In genomic region chr10:71963351-71963755, GRCh38 we compare ENCODE assay signal across 9 cellular contexts. TPM values are rescaled to one million over a fixed set of nuclear protein-coding genes. Genes with fewer than 3 reads are reported as not detected.
A peak's percentile ranks its signal among the peaks of the same experiment; 100 is the strongest.
DNase-seq lines count a peak whose midpoint lies in the region; ATAC-seq and TF ChIP-seq lines count a peak whose summit lies in the region.
"Had no signal": no experiment of that assay in that cellular context is flagged by ENCODE, and none has a peak within 500 bp of the region (broad histone marks: within the 10 kb centered on the region; RNA-seq: fewer than 3 reads in every experiment).

No MANE protein-coding gene starts in this region.

- WGBS in thymus: 60% methylated on average over 20 of the region's 20 CpGs

- H3K27me3 ChIP-seq in Peyer's patch: no peaks in the 10 kb centered on the region
- peaks cover 30 to 35% of the 10 kb centered on the region in 2 donors for H3K27me3 ChIP-seq in duodenal mucosa (ENCODE audit: control insufficient read depth in 1 of 2, insufficient read depth in 2 of 2, low read length in 2 of 2)
- peaks cover 44% of the 10 kb centered on the region for H3K27me3 ChIP-seq in thymus (ENCODE audit: control insufficient read depth, insufficient read depth)

- in situ Hi-C loops in G401 (cut with HindIII; ENCODE audit: low sequenced_read_pairs): no loop called here

- no peak for TF ChIP-seq CTCF in Peyer's patch (IDR thresholded peaks at IDR 0.05)

- TF ChIP-seq POLR2A in Peyer's patch (IDR thresholded peaks at IDR 0.05): no peak

- H3K4me3 ChIP-seq in Peyer's patch (peak overlapping the region in 2 of 4 donors; percentile 56 to 65), duodenal mucosa (ENCODE audit: low read depth in 1 of 2, low read length in 2 of 2) (no peak overlapping the region), thymus (ENCODE audit: low read length) (no peak overlapping the region)

- H3K9me3 ChIP-seq in Peyer's patch: no peaks in the 10 kb centered on the region
- H3K9me3 ChIP-seq in duodenal mucosa (ENCODE audit: control insufficient read depth in 1 of 2, low read length in 2 of 2): no peaks in the 10 kb centered on the region
- peaks cover 1% of the 10 kb centered on the region for H3K9me3 ChIP-seq in thymus (ENCODE audit: control insufficient read depth)

- no peak overlapping the region for H3K9ac ChIP-seq in duodenal mucosa (ENCODE audit: low read depth in 1 of 2, low read length in 2 of 2)

- H3K36me3 ChIP-seq in Peyer's patch: no peaks in the 10 kb centered on the region
- no peaks in the 10 kb centered on the region for H3K36me3 ChIP-seq in duodenal mucosa (ENCODE audit: control insufficient read depth in 1 of 2, insufficient read depth in 2 of 2, low read length in 2 of 2)
- H3K36me3 ChIP-seq in thymus (ENCODE audit: control insufficient read depth, insufficient read depth): no peaks in the 10 kb centered on the region

- H3K4me1 ChIP-seq in Peyer's patch (peaks cover 0 to 27% (median 4%) of the 10 kb centered on the region in 4 donors), duodenal mucosa (ENCODE audit: control insufficient read depth in 1 of 2, insufficient read depth in 2 of 2, low read length in 2 of 2) (peaks cover 7% of the 10 kb centered on the region in 2 donors), thymus (ENCODE audit: control insufficient read depth, insufficient read depth, low read length) (peaks cover 10% of the 10 kb centered on the region)

- H3K27ac ChIP-seq in Peyer's patch (peak overlapping the region; percentile 64 to 91 (median 78)), duodenal mucosa (ENCODE audit: low read depth, low read length) (peak overlapping the region; percentile 72), thymus (ENCODE audit: low read depth) (peak overlapping the region; percentile 58)

- DNase-seq in Peyer's patch (no peak), medulla oblongata (ENCODE audit: extremely low spot score) (peak; percentile 74), GM19238 (ENCODE audit: insufficient read length, low spot score) (no peak), posterior cingulate gyrus (no peak), G401 (ENCODE audit: low spot score) (no peak)
- DNase-seq: Kasumi-1 had no signal

- intact Hi-C loops in posterior cingulate gyrus (cut with DNase I): loop anchor here (10.0 kb wide), 1 partner anchor 371 kb away; no protein-coding TSS in a partner anchor

- ATAC-seq in HG03139 (IDR thresholded peaks at IDR 0.05; ENCODE audit: unreplicated experiment): no peak

RNA-seq across cellular contexts. Expression of gene CHST3, which starts 0.8 kb away (rescaled TPM):
- 1 to 10 TPM in 3 of 4 donors, under 1 TPM in 1; 0.88 to 9.1 (median 3.0) TPM for total RNA-seq in Peyer's patch
- 2.5 TPM for polyA plus RNA-seq in thymus
- total RNA-seq in G401 (2014; rRNA removed; shearing (Covaris generic)): 26.6 and 29.9 TPM in 2 replicates
